1 cellular context compared by ENCODE assay signal in genomic region chr15:65384895-65385867, GRCh38.
TF ChIP-seq lines count a peak whose summit lies in the region.

No MANE protein-coding gene starts in this region.

TF ChIP-seq in HepG2, 621 proteins besides CTCF, POLR2A, EP300 and RAD21 (continued from another document and continues in another):
- 0 out of 2 replicates have a peak, but pooled peaks have one; percentile 30 for TF ChIP-seq ZNF512B (CRISPR knock-in tag; IDR thresholded peaks at IDR 0.05; ENCODE audit: borderline replicate concordance)
- TF ChIP-seq NR2F1 (CRISPR knock-in tag; IDR thresholded peaks at IDR 0.05) = peak; percentile 57 to 69; a peak in 3 of 4 replicates
- TF ChIP-seq CCDC6 (CRISPR knock-in tag; IDR thresholded peaks at IDR 0.05) = 0 out of 2 replicates have a peak, but pooled peaks have one; percentile 2
- peak; percentile 51; the same call in 1 of the 2 replicates for TF ChIP-seq MXD3 (CRISPR knock-in tag; IDR thresholded peaks at IDR 0.05)
- peak; percentile 70 for TF ChIP-seq ZFX (CRISPR knock-in tag; IDR thresholded peaks at IDR 0.05; ENCODE audit: low read depth)
- TF ChIP-seq SIN3B (IDR thresholded peaks at IDR 0.05; ENCODE audit: low read length) = peak; percentile 11; the same call in 1 of the 2 replicates
- peak; percentile 64; the same call in 1 of the 2 replicates for TF ChIP-seq ZFY (CRISPR knock-in tag; IDR thresholded peaks at IDR 0.05)
- peak; percentile 83 for TF ChIP-seq RXRA (CRISPR knock-in tag; IDR thresholded peaks at IDR 0.05)
- 0 out of 2 replicates have a peak, but pooled peaks have one; percentile 20 for TF ChIP-seq MED13 (CRISPR knock-in tag; IDR thresholded peaks at IDR 0.05)
- no peak for TF ChIP-seq PHB2 (IDR thresholded peaks at IDR 0.05; ENCODE audit: partially characterized antibody)
- TF ChIP-seq ZEB1 (IDR thresholded peaks at IDR 0.05; ENCODE audit: insufficient replicate concordance, low read depth) = peak; percentile 18
- TF ChIP-seq ZNF574 (CRISPR knock-in tag; IDR thresholded peaks at IDR 0.05) = peak; percentile 69
- peak; percentile 82 for TF ChIP-seq MXD4 (CRISPR knock-in tag; IDR thresholded peaks at IDR 0.05)
- peak; percentile 67; the same call in 1 of the 2 replicates for TF ChIP-seq ZBTB42 (CRISPR knock-in tag; IDR thresholded peaks at IDR 0.05)
- peak; percentile 8; the same call in 1 of the 2 replicates for TF ChIP-seq KLF11 (CRISPR knock-in tag; IDR thresholded peaks at IDR 0.05)
- no peak for TF ChIP-seq ZNF629 (CRISPR knock-in tag; conservative IDR thresholded peaks at IDR 0.05)
- TF ChIP-seq NFAT5 (CRISPR knock-in tag; IDR thresholded peaks at IDR 0.05) = peak; percentile 67; the same call in 1 of the 2 replicates
- TF ChIP-seq ZNF556 (CRISPR knock-in tag; IDR thresholded peaks at IDR 0.05; ENCODE audit: borderline replicate concordance) = peak; percentile 89
- 0 out of 2 replicates have a peak, but pooled peaks have one; percentile 48 for TF ChIP-seq ZBTB43 (CRISPR knock-in tag; conservative IDR thresholded peaks at IDR 0.05)
- no peak for TF ChIP-seq FOXK2 (IDR thresholded peaks at IDR 0.05)
- no peak for TF ChIP-seq TFAP4 (IDR thresholded peaks at IDR 0.05; ENCODE audit: borderline replicate concordance, low read depth)
- no peak for TF ChIP-seq SOX13 (IDR thresholded peaks at IDR 0.05)
- TF ChIP-seq SOX13 (CRISPR knock-in tag; conservative IDR thresholded peaks at IDR 0.05 in 1 of 2, IDR thresholded peaks at IDR 0.05 in 1 of 2) = peak in 1 of 2 experiments; percentile 33; a peak in 2 of 4 replicates
- no peak for TF ChIP-seq LCORL (IDR thresholded peaks at IDR 0.05)
- TF ChIP-seq LCORL (CRISPR knock-in tag; IDR thresholded peaks at IDR 0.05) = peak; percentile 89
- TF ChIP-seq ZNF235 (CRISPR knock-in tag; IDR thresholded peaks at IDR 0.05; ENCODE audit: borderline replicate concordance) = no peak
- peak; percentile 87 to 94 for TF ChIP-seq HMGXB4 (CRISPR knock-in tag; IDR thresholded peaks at IDR 0.05; ENCODE audit: borderline replicate concordance in 1 of 2, low read depth in 1 of 2)
- TF ChIP-seq REL (CRISPR knock-in tag; conservative IDR thresholded peaks at IDR 0.05) = 0 out of 2 replicates have a peak, but pooled peaks have one; percentile 41
- 0 out of 2 replicates have a peak, but pooled peaks have one; percentile 62 for TF ChIP-seq ZNF749 (CRISPR knock-in tag; IDR thresholded peaks at IDR 0.05; ENCODE audit: borderline replicate concordance)
- no peak for TF ChIP-seq ZNF775 (CRISPR knock-in tag; IDR thresholded peaks at IDR 0.05; ENCODE audit: borderline replicate concordance)
- TF ChIP-seq ZNF343 (CRISPR knock-in tag; IDR thresholded peaks at IDR 0.05) = peak; percentile 81; the same call in 1 of the 2 replicates
- TF ChIP-seq ZNF30 (CRISPR knock-in tag; IDR thresholded peaks at IDR 0.05) = 0 out of 2 replicates have a peak, but pooled peaks have one; percentile 80
- peak; percentile 47; the same call in 1 of the 2 replicates for TF ChIP-seq ZKSCAN8 (CRISPR knock-in tag; IDR thresholded peaks at IDR 0.05; ENCODE audit: borderline replicate concordance)
- no peak for TF ChIP-seq AHDC1 (CRISPR knock-in tag; IDR thresholded peaks at IDR 0.05; ENCODE audit: borderline replicate concordance)
- TF ChIP-seq ZNF670 (CRISPR knock-in tag; IDR thresholded peaks at IDR 0.05; ENCODE audit: borderline replicate concordance) = 0 out of 2 replicates have a peak, but pooled peaks have one; percentile 52
